ENCODE assay signal across 1 cellular context in the genomic region with DNA sequence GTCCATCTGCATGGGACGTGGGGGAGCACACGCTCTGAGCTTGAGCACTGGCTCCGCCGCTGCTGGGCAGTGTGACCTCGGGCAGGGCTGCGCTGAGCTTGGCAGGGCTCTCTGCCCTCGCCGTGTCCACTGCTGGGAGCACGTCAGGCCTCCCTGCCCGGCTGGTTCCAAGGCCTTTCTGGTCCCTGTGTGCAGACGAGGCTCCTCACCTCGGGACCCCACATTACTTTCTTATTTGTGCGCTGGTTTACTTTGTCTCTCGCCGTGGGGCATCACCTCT.
TF ChIP-seq lines count a peak whose summit lies in the region.

No MANE protein-coding gene starts in this region.

TF ChIP-seq in H1, 55 proteins besides CTCF, POLR2A, EP300 and RAD21:
- no peak for TF ChIP-seq CHD1 (IDR thresholded peaks at IDR 0.05; ENCODE audit: low read depth, low read length)
- no peak for TF ChIP-seq JUN (IDR thresholded peaks at IDR 0.05; ENCODE audit: low read depth, low read length)
